ENCODE assay signal across 8 cellular contexts in the genomic region with DNA sequence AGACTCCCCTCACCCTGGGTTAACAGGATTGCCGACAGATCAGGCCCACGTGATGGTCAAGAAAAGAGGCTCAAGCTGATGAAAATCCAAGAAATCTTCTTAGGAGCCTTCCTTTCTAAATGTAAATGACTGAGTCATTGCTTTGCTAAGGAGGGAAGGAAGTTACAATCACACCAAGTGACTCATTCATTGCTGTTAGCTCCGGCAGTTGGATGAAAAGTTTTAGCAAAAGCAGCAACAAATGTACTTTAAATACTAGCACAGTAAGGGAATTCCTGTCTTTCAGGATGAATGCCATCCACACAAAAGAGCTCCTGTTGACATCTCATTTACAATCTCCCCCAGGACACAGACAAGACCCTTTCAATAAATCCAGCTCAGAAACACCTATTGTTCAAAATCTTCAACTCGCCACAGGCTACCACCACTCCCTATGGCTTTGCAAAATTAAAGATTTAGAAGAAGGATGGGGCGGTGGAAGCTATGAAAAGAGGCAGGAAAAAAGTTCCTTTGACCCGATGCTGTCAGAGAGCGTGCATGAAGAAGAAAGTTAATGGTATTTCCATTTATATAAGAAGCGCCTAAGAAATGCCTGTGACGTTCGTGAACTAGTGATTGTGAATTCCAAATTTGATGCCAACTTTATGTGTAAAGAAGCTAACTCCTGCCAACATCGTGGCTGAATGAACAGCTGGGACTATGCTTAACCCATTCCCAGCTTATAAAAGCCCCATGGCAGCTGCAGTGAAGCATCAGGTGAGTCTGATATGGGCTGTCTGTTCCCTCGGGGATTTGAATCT.
DNase-seq lines count a peak whose midpoint lies in the region; ATAC-seq and TF ChIP-seq lines count a peak whose summit lies in the region.

No MANE protein-coding gene starts in this region.

- TF ChIP-seq EP300 in suprapubic skin (IDR thresholded peaks at IDR 0.05) = no peak

- H3K4me1 ChIP-seq in duodenal mucosa (ENCODE audit: control insufficient read depth in 1 of 2, insufficient read depth in 2 of 2, low read length in 2 of 2) (peaks cover 29 to 30% of the 10 kb centered on the region in 2 donors), suprapubic skin (peaks cover 48% of the 10 kb centered on the region)

- H3K27me3 ChIP-seq in duodenal mucosa (ENCODE audit: control insufficient read depth in 1 of 2, insufficient read depth in 2 of 2, low read length in 2 of 2) = no peaks in the 10 kb centered on the region
- H3K27me3 ChIP-seq in suprapubic skin = no peaks in the 10 kb centered on the region

- WGBS in suprapubic skin = 7% methylated on average over 12 of the region's 12 CpGs

- DNase-seq in DMS 273 (lab: John Stamatoyannopoulos, UW; ENCODE audit: unreplicated experiment) (peak; percentile 90), HS-5 (ENCODE audit: low read depth) (peak; percentile 88), SHP77 (lab: John Stamatoyannopoulos, UW) (peak; percentile 21 to 41), left lobe of liver (ENCODE audit: low spot score) (no peak), suprapubic skin (ENCODE audit: low spot score in 2 of 2) (no peak)
- no peak for DNase-seq in stimulated activated naive CD4-positive, alpha-beta T cell treated with Interleukin-2 at 50 U/mL for 16 hours (lab: John Stamatoyannopoulos, UW)
- no peak for DNase-seq in stimulated activated CD4-positive, alpha-beta T cell treated with anti-CD3 and anti-CD28 coated beads, Interleukin-2, amount 100 ng/mL, for 24 hours

- H3K4me3 ChIP-seq in duodenal mucosa (ENCODE audit: low read depth in 1 of 2, low read length in 2 of 2) (peak overlapping the region; percentile 60 to 69), suprapubic skin (peak overlapping the region; percentile 43)

- TF ChIP-seq CTCF in suprapubic skin (IDR thresholded peaks at IDR 0.05) = no peak

- H3K27ac ChIP-seq in duodenal mucosa (ENCODE audit: low read depth, low read length) = peak overlapping the region; percentile 68
- peak overlapping the region; percentile 92 for H3K27ac ChIP-seq in suprapubic skin

- ATAC-seq in left lobe of liver = peak; percentile 47

- peak overlapping the region; percentile 55 to 58 for H3K9ac ChIP-seq in duodenal mucosa (ENCODE audit: low read depth in 1 of 2, low read length in 2 of 2)

- H3K36me3 ChIP-seq in duodenal mucosa (ENCODE audit: control insufficient read depth in 1 of 2, insufficient read depth in 2 of 2, low read length in 2 of 2) (no peaks in the 10 kb centered on the region), suprapubic skin (no peaks in the 10 kb centered on the region)

- H3K9me3 ChIP-seq in duodenal mucosa (ENCODE audit: control insufficient read depth in 1 of 2, low read length in 2 of 2) (no peaks in the 10 kb centered on the region), suprapubic skin (no peaks in the 10 kb centered on the region)

- peak in 1 of 2 donors; percentile 30 for TF ChIP-seq POLR2A in suprapubic skin (IDR thresholded peaks at IDR 0.05)

Comparison
In these comparisons a context has a peak if more than half of its experiments do, and no peak if none do; other contexts are left out.
1. DNase-seq: peak in DMS 273 (single experiment), HS-5 (single experiment) and SHP77 (2 of 2); none in left lobe of liver (single experiment), suprapubic skin (0 of 2), stimulated activated naive CD4-positive, alpha-beta T cell treated with Interleukin-2 at 50 U/mL for 16 hours (single experiment) and stimulated activated CD4-positive, alpha-beta T cell treated with anti-CD3 and anti-CD28 coated beads, Interleukin-2, amount 100 ng/mL, for 24 hours (0 of 2).